1 cellular context compared by ENCODE assay signal in genomic region chr11:68714047-68714856, GRCh38.
TF ChIP-seq lines count a peak whose summit lies in the region.

No MANE protein-coding gene starts in this region.

TF ChIP-seq in IMR-90, 13 proteins besides CTCF, POLR2A, EP300 and RAD21 (continued from another document):
- TF ChIP-seq, protein P1, sequence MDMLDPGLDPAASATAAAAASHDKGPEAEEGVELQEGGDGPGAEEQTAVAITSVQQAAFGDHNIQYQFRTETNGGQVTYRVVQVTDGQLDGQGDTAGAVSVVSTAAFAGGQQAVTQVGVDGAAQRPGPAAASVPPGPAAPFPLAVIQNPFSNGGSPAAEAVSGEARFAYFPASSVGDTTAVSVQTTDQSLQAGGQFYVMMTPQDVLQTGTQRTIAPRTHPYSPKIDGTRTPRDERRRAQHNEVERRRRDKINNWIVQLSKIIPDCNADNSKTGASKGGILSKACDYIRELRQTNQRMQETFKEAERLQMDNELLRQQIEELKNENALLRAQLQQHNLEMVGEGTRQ (IDR thresholded peaks at IDR 0.05; ENCODE audit: low read depth, low read length): no peak
- no peak for TF ChIP-seq MAZ (IDR thresholded peaks at IDR 0.05; ENCODE audit: borderline replicate concordance, low read depth, low read length)
- TF ChIP-seq MAFK (IDR thresholded peaks at IDR 0.05; ENCODE audit: low read depth, low read length): no peak
- no peak for TF ChIP-seq RFX5 (IDR thresholded peaks at IDR 0.05; ENCODE audit: low read depth, low read length)
- TF ChIP-seq NFE2L2 (IDR thresholded peaks at IDR 0.05; ENCODE audit: low read depth, low read length): no peak
- no peak for TF ChIP-seq BHLHE40 (IDR thresholded peaks at IDR 0.05; ENCODE audit: low read depth, low read length)
- no peak for TF ChIP-seq MXI1 (IDR thresholded peaks at IDR 0.05; ENCODE audit: borderline replicate concordance, low read depth, low read length)
- no peak for TF ChIP-seq CHD1 (IDR thresholded peaks at IDR 0.05; ENCODE audit: low read depth, low read length)
TF ChIP-seq in IMR-90: peak in this region for 0.
